In the genomic region with DNA sequence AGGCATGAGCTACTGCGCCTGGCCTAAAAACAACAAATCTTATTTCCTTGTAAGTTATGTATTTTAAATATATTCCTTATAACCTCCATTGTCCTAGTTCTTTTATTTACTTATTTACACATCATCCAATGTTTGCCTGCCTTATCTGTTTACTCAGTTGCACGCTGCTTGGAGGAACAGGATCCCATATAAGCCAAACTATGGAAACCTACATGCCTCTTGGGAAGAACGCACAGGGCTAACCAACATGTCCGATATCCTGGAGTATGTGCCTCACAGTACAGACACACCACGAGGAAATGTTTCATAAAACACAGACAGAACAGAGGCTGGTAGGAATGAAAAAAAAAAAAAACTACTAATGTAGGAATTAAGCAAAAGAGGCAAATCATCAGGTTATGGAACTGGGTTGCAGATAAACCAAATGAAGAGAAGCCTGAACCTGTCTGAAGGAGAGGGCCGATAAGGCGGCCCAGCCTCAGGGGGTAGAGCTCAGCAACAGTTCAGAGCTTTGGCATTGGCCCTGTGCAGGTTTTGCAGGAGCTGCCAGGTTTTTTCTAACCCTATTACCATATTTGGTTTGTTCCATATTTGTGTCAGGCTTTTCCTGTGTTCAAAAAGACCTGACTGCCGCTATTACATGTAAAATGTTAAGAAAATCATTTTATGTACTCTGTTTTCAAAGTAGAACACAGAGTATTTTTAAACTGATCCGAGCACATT, we compare ENCODE assay signal across 17 cellular contexts. TPM values are rescaled to one million over a fixed set of nuclear protein-coding genes. Genes with fewer than 3 reads are reported as not detected.
DNase-seq lines count a peak whose midpoint lies in the region; ATAC-seq and TF ChIP-seq lines count a peak whose summit lies in the region.
"Had no signal": no experiment of that assay in that cellular context is flagged by ENCODE, and none has a peak within 500 bp of the region (broad histone marks: within the 10 kb centered on the region; RNA-seq: fewer than 3 reads in every experiment).

No MANE protein-coding gene starts in this region.

- POLR2A ChIA-PET in Caco-2 (lab: Charles Lee) = interaction anchor here (1.4 kb wide), 1 partner anchor 15 kb away, joined by 4 read pairs; no protein-coding TSS in a partner anchor

- H3K27me3 Mint-ChIP-seq in Caco-2 (ENCODE audit: insufficient read depth, unreplicated experiment) = no peaks in the 10 kb centered on the region
- H3K27me3 Mint-ChIP-seq: activated naive CD8-positive, alpha-beta T cell treated with anti-CD3 and anti-CD28 coated beads for 36 hours; stimulated activated naive CD8-positive, alpha-beta T cell treated with anti-CD3 and anti-CD28 coated beads, Interleukin-15, Interleukin-2, amounts not matched to agents 100 ng/mL and 50 ng/mL, for 24 hours had no signal

- H3K36me3 ChIP-seq in Caco-2 (ENCODE audit: control insufficient read depth, insufficient read depth, low read length) (no peaks in the 10 kb centered on the region), ascending aorta (no peaks in the 10 kb centered on the region), subcutaneous abdominal adipose tissue (ENCODE audit: control insufficient read depth in 5 of 5, insufficient read depth in 5 of 5, low read length in 5 of 5) (no peaks in the 10 kb centered on the region)
- H3K36me3 ChIP-seq: MG63, spleen had no signal

- no peak overlapping the region for H3K9ac ChIP-seq in subcutaneous abdominal adipose tissue (ENCODE audit: low read length in 5 of 5)

- no TSS peak for BruUV-seq in Caco-2 (replicated peaks; lab: Mats Ljungman, UMichigan)

- H3K9me3 ChIP-seq in Caco-2 = no peaks in the 10 kb centered on the region
- H3K9me3 ChIP-seq in ascending aorta = no peaks in the 10 kb centered on the region
- H3K9me3 ChIP-seq in subcutaneous abdominal adipose tissue (ENCODE audit: control insufficient read depth in 5 of 5, low read length in 5 of 5) = no peaks in the 10 kb centered on the region
- H3K9me3 ChIP-seq: MG63, spleen had no signal

- ATAC-seq in left colon = peak; percentile 79
- no peak for ATAC-seq in HG02759 (IDR thresholded peaks at IDR 0.05; ENCODE audit: unreplicated experiment)

- CTCF ChIA-PET in Caco-2 (lab: Charles Lee) = interaction anchor here (1.0 kb wide), 1 partner anchor 18 kb away, joined by 3 read pairs; no protein-coding TSS in a partner anchor

- peaks cover 5% of the 10 kb centered on the region for H3K36me3 Mint-ChIP-seq in Caco-2 (ENCODE audit: insufficient read depth, unreplicated experiment)
- H3K36me3 Mint-ChIP-seq: activated naive CD8-positive, alpha-beta T cell treated with anti-CD3 and anti-CD28 coated beads for 36 hours had no signal

- H3K27me3 ChIP-seq in Caco-2 (replicated peaks; ENCODE audit: control insufficient read depth, insufficient read depth, low read length) (no peaks in the 10 kb centered on the region), ascending aorta (no peaks in the 10 kb centered on the region), subcutaneous abdominal adipose tissue (ENCODE audit: control insufficient read depth in 5 of 5, insufficient read depth in 4 of 5, low read length in 5 of 5) (no peaks in the 10 kb centered on the region)
- H3K27me3 ChIP-seq: MG63, spleen had no signal

- peaks cover 33% of the 10 kb centered on the region for H3K4me1 Mint-ChIP-seq in Caco-2 (ENCODE audit: low read depth, unreplicated experiment)
- H3K4me1 Mint-ChIP-seq: central memory CD8-positive, alpha-beta T cell; immature natural killer cell had no signal

- H3K9me3 Mint-ChIP-seq in Caco-2 (ENCODE audit: unreplicated experiment) = no peaks in the 10 kb centered on the region
- H3K9me3 Mint-ChIP-seq: activated naive CD8-positive, alpha-beta T cell treated with anti-CD3 and anti-CD28 coated beads for 36 hours; central memory CD8-positive, alpha-beta T cell; stimulated activated naive CD8-positive, alpha-beta T cell treated with anti-CD3 and anti-CD28 coated beads, Interleukin-15, Interleukin-2, amounts not matched to agents 100 ng/mL and 50 ng/mL, for 24 hours had no signal

- intact Hi-C loops in Caco-2 (cut with micrococcal nuclease; ENCODE audit: unreplicated experiment) = loop anchor here (1.0 kb wide), 1 partner anchor 19 kb away; no protein-coding TSS in a partner anchor
- intact Hi-C loops in ascending aorta (cut with DNase I) = loop anchor here (5.0 kb wide), 1 partner anchor 502 kb away; a partner anchor contains a TSS
- intact Hi-C loops in left colon (cut with DNase I, micrococcal nuclease) = no loop called here

- H3K27ac Mint-ChIP-seq in Caco-2 (ENCODE audit: unreplicated experiment) = peak overlapping the region; percentile 23
- H3K27ac Mint-ChIP-seq: activated naive CD8-positive, alpha-beta T cell treated with anti-CD3 and anti-CD28 coated beads for 36 hours; immature natural killer cell; stimulated activated naive CD8-positive, alpha-beta T cell treated with anti-CD3 and anti-CD28 coated beads, Interleukin-15, Interleukin-2, amounts not matched to agents 100 ng/mL and 50 ng/mL, for 24 hours had no signal

- peak overlapping the region; percentile 5 for H3K4me3 Mint-ChIP-seq in Caco-2 (ENCODE audit: unreplicated experiment)
- H3K4me3 Mint-ChIP-seq: activated naive CD8-positive, alpha-beta T cell treated with anti-CD3 and anti-CD28 coated beads for 36 hours; central memory CD8-positive, alpha-beta T cell; immature natural killer cell; stimulated activated naive CD8-positive, alpha-beta T cell treated with anti-CD3 and anti-CD28 coated beads, Interleukin-15, Interleukin-2, amounts not matched to agents 100 ng/mL and 50 ng/mL, for 24 hours had no signal

- H3K27ac ChIP-seq in ascending aorta (peak overlapping the region; percentile 79 to 83), subcutaneous abdominal adipose tissue (ENCODE audit: low read depth, low read length) (peak overlapping the region; percentile 85)

- peaks cover 40% of the 10 kb centered on the region for H3K4me1 ChIP-seq in Caco-2
- H3K4me1 ChIP-seq in ascending aorta = peaks cover 17 to 67% of the 10 kb centered on the region in 2 donors
- peaks cover 7 to 70% (median 58%) of the 10 kb centered on the region in 5 donors for H3K4me1 ChIP-seq in subcutaneous abdominal adipose tissue (ENCODE audit: control insufficient read depth in 5 of 5, insufficient read depth in 5 of 5, low read length in 5 of 5)

- DNase-seq in Caco-2 (no peak), ascending aorta (ENCODE audit: low spot score in 2 of 2) (no peak), left colon (no peak), SW480 (ENCODE audit: low spot score) (no peak), NCI-H2227 treated with DMSO at 0.1 percent for 48 hours (lab: John Stamatoyannopoulos, UW) (no peak)
- DNase-seq in activated CD8-positive, alpha-beta memory T cell treated with anti-CD3 and anti-CD28 coated beads, Interleukin-2, amount 50 U/mL, for 48 hours = no peak
- DNase-seq: activated CD4-positive, alpha-beta T cell treated with anti-CD3 and anti-CD28 coated beads for 4 hours; activated naive CD8-positive, alpha-beta T cell treated with anti-CD3 and anti-CD28 coated beads for 36 hours; activated T-cell treated with anti-CD3 and anti-CD28 coated beads, Interleukin-2, amount 50 U/mL, for 1 hour; immature natural killer cell; MG63; SHP77; spleen had no signal

- H3K4me3 ChIP-seq in Caco-2 (ENCODE audit: low read depth, low read length) (no peak overlapping the region), ascending aorta (no peak overlapping the region), subcutaneous abdominal adipose tissue (ENCODE audit: low read depth in 1 of 5, low read length in 5 of 5) (no peak overlapping the region)
- H3K4me3 ChIP-seq: MG63, spleen had no signal

- TF ChIP-seq CTCF in Caco-2 (IDR thresholded peaks at IDR 0.05; ENCODE audit: insufficient read depth in 1 of 2, low read depth in 1 of 2, low read length in 1 of 2, severe bottlenecking in 1 of 2, unreplicated experiment in 1 of 2) (no peak), ascending aorta (IDR thresholded peaks at IDR 0.05) (no peak)

RNA-seq across cellular contexts. Expression of a gene that starts 19.9 kb away (rescaled TPM):
- 108 and 111 TPM in 2 replicates for total RNA-seq in Caco-2 (2022)
- total RNA-seq in ascending aorta = 58.0 TPM
- total RNA-seq in left colon = 10 to 100 TPM; 67.8 to 92.6 TPM

Comparison
In these comparisons a context has a peak if more than half of its experiments do, and no peak if none do; other contexts are left out.
1. intact Hi-C loops: an anchor here in Caco-2 (1.0 kb wide) and ascending aorta (5.0 kb wide); none called in left colon.